In genomic region chr1:93348104-93348780, GRCh38 we compare ENCODE assay signal across 9 cellular contexts. TPM values are rescaled to one million over a fixed set of nuclear protein-coding genes. Genes with fewer than 3 reads are reported as not detected.
DNase-seq lines count a peak whose midpoint lies in the region; ATAC-seq and TF ChIP-seq lines count a peak whose summit lies in the region.
"Had no signal": no experiment of that assay in that cellular context is flagged by ENCODE, and none has a peak within 500 bp of the region (broad histone marks: within the 10 kb centered on the region; RNA-seq: fewer than 3 reads in every experiment).

No MANE protein-coding gene starts in this region.

- no peak for DNase-seq in BJ (ENCODE audit: low read depth)
- DNase-seq in Jurkat, Clone E6-1 (ENCODE audit: low read depth, low spot score) = no peak
- no peak for DNase-seq in chondrocyte (ENCODE audit: low spot score)
- DNase-seq in naive B cell = no peak
- DNase-seq in OCI-M2 (lab: John Stamatoyannopoulos, UW; ENCODE audit: unreplicated experiment) = no peak
- DNase-seq: NCI-H2227 treated with DMSO at 0.1 percent for 48 hours had no signal

- no peaks in the 10 kb centered on the region for H3K27me3 ChIP-seq in BJ (ENCODE audit: control insufficient read depth, insufficient read depth, low read length)

- ATAC-seq in naive B cell (ENCODE audit: low read depth in 2 of 2) (no peak), GM18858 (IDR thresholded peaks at IDR 0.05; ENCODE audit: unreplicated experiment) (no peak), GM19455 (IDR thresholded peaks at IDR 0.05; ENCODE audit: unreplicated experiment) (no peak), HG02981 (IDR thresholded peaks at IDR 0.05; ENCODE audit: unreplicated experiment) (no peak)

- H3K9me3 Mint-ChIP-seq in chondrocyte (ENCODE audit: low read depth) (no peaks in the 10 kb centered on the region), naive B cell (no peaks in the 10 kb centered on the region)

- no peak for TF ChIP-seq CTCF in BJ (IDR thresholded peaks at IDR 0.05; ENCODE audit: insufficient read depth, low read depth, low read length)
- TF ChIP-seq CTCF in chondrocyte (IDR thresholded peaks at IDR 0.05) = no peak

- CTCF ChIA-PET in BJ (lab: Yijun Ruan, JAX) = no interaction called here

- peak overlapping the region; percentile 99 for H3K4me3 Mint-ChIP-seq in chondrocyte (ENCODE audit: unreplicated experiment)
- peak overlapping the region; percentile 75 to 100 (median 98) for H3K4me3 Mint-ChIP-seq in naive B cell

- POLR2A ChIA-PET in BJ (lab: Charles Lee) = no interaction called here

- H3K4me3 ChIP-seq in BJ (ENCODE audit: low read depth, low read length) = peak overlapping the region; percentile 93
- H3K4me3 ChIP-seq in Jurkat, Clone E6-1 (ENCODE audit: low read length) = peak overlapping the region; percentile 20

- peaks cover 45% of the 10 kb centered on the region for H3K4me1 Mint-ChIP-seq in chondrocyte (ENCODE audit: low read depth)
- peaks cover 28 to 59% (median 47%) of the 10 kb centered on the region in 3 donors for H3K4me1 Mint-ChIP-seq in naive B cell

- H3K27ac Mint-ChIP-seq in chondrocyte (ENCODE audit: unreplicated experiment) (peak overlapping the region; percentile 100), naive B cell (peak overlapping the region in 3 of 6 donors; percentile 39 to 100 (median 47))

- H3K36me3 ChIP-seq in BJ (ENCODE audit: control insufficient read depth, insufficient read depth, low read length) = no peaks in the 10 kb centered on the region

- H3K36me3 Mint-ChIP-seq in chondrocyte (ENCODE audit: low read depth) (peaks cover 2% of the 10 kb centered on the region), naive B cell (peaks cover 0 to 8% of the 10 kb centered on the region in 2 donors)

- H3K27me3 Mint-ChIP-seq in chondrocyte (ENCODE audit: low read depth) (no peaks in the 10 kb centered on the region), naive B cell (no peaks in the 10 kb centered on the region)

RNA-seq across cellular contexts. Expression of gene DR1, which starts 2.5 kb away (rescaled TPM):
- 23.3 and 41.4 TPM in 2 replicates for polyA plus RNA-seq in BJ (2011; rRNA removed)
- polyA minus RNA-seq in BJ (2011; rRNA and poly(A)+ RNA removed) = 25.6 and 30.3 TPM in 2 replicates
- polyA plus RNA-seq in Jurkat, Clone E6-1 (2012; ENCODE audit: insufficient read depth, insufficient read length) = 49.7 TPM
- total RNA-seq in chondrocyte = 62.7 to 66.9 TPM (median 65.3 TPM) in 3 replicates
- polyA plus RNA-seq in naive B cell (ENCODE audit: low read depth in 6 of 6) = 10 to 100 TPM; 53.3 to 72.2 (median 59.3) TPM
